Comparison of ENCODE assay signal across 12 cellular contexts in the genomic region with DNA sequence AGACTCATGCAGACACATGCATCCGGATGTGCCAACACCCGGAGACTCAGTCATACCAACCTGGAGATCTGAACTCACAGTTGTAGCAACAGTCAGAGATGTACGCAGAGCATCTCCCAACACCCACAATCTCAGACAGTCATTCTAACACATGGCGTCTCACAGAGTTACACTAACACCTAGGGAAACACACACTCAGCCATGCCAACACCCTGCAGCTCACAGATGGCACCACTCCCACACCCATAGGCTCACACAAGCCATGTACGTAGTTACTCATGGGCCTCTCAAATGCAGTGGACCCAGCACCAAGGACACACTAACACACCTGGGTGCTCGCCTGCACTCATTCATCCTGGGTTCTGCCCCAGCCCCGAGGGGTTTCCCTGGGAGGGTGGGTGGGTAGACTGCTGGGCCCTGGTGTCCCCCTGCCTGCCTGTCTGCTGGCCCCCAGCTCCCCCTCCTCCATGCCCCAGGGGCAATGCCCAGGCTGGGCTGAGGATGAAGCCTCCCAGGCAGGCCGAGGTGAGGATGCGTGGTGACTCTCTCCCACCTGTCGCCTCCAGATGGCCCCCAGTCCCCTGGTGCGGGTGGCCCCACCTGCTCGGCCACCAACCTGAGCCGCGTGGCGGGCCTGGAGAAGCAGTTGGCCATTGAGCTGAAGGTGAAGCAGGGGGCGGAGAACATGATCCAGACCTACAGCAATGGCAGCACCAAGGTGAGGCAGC. TPM values are rescaled to one million over a fixed set of nuclear protein-coding genes. Genes with fewer than 3 reads are reported as not detected.
"Had no signal": no experiment of that assay in that cellular context is flagged by ENCODE, and none has a peak within 500 bp of the region (broad histone marks: within the 10 kb centered on the region; RNA-seq: fewer than 3 reads in every experiment).

No MANE protein-coding gene starts in this region.

- DNase-seq: activated CD4-positive, alpha-beta T cell treated with anti-CD3 and anti-CD28 coated beads for 1 hour; activated effector memory CD4-positive, alpha-beta T cell treated with Interleukin-2 at 50 U/mL for 16 hours; foreskin melanocyte; heart right ventricle; stimulated activated CD4-positive, alpha-beta T cell treated with anti-CD3 and anti-CD28 coated beads, Interleukin-2, amount 100 ng/mL, for 48 hours; stimulated activated naive CD8-positive, alpha-beta T cell treated with anti-CD3 and anti-CD28 coated beads, Interleukin-15, Interleukin-2, amounts not matched to agents 100 U/mL and 50 U/mL, for 24 hours; T1000 had no signal

- H3K4me3 Mint-ChIP-seq: nephron had no signal

- H3K4me3 ChIP-seq: heart right ventricle, left lung, upper lobe of left lung had no signal

- H3K9me3 ChIP-seq: heart right ventricle, left lung, upper lobe of left lung had no signal

- H3K27me3 ChIP-seq: heart right ventricle, left lung, upper lobe of left lung had no signal

- H3K9me3 Mint-ChIP-seq: nephron had no signal

- H3K27ac ChIP-seq: heart right ventricle, left lung, upper lobe of left lung had no signal

- H3K27ac Mint-ChIP-seq: nephron had no signal

RNA-seq across cellular contexts. Expression of a gene that starts 32.1 kb away (rescaled TPM):
- total RNA-seq: temporal lobe had no signal
- polyA plus RNA-seq: keratinocyte had no signal
